7 cellular contexts compared by ENCODE assay signal in the genomic region with DNA sequence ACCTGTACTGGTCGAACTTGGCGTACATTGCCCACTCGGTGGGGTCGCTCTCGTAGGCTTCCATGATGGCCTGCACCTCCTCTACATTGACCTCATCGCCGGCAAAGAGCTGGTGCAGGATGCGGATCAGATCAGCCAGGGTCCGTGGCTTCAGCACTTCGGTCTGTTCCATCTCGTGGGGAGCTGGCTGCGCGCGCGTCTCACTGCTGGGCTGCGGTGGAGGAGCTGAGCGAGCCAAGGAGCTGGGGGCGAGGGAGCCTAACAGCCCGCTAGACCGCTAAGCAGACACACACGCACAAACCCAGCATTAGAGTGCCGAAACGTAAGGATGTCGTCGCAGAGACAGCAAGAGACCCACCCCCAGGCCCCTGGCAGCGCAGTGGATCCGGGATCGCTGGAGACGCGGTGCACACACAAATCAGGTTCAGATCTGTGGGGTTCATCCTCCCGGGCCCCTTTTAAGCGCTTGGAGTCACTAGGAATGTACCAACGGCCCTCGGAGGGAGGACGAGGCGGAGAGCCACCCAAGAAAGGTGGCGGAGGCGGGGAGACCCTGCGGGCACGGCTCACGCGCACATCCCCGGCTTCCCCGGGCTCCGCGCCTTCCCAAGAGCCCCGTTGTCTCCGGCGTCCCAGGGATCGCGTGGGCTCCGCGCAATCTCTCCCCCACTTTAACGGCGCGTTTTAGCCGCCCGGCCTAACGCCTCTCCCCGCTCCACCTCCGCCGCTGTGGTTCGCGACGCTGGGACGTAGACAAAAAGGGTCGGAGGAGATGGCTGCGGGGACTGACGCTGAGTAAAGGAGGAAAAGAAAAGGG. TPM values are rescaled to one million over a fixed set of nuclear protein-coding genes. Genes with fewer than 3 reads are reported as not detected.
DNase-seq lines count a peak whose midpoint lies in the region; TF ChIP-seq lines count a peak whose summit lies in the region.

Gene CDO1, minus strand, starts transcription at position 434 of the 817 bp plus-strand sequence. Its CDS starts 262 bp downstream, at position 172.

- no peaks in the 10 kb centered on the region for H3K9me2 ChIP-seq in GM23248 (ENCODE audit: insufficient read depth)

- H3K79me2 ChIP-seq in GM23248 (ENCODE audit: insufficient read depth) = no peaks in the 10 kb centered on the region

- no peak for TF ChIP-seq CTCF in retinal pigment epithelial cell (conservative IDR thresholded peaks at IDR 0.05; ENCODE audit: low read depth, low read length)

- H3K36me3 ChIP-seq in GM23248 (ENCODE audit: low read depth) = no peaks in the 10 kb centered on the region
- peaks cover 12% of the 10 kb centered on the region for H3K36me3 ChIP-seq in iPS-20b (ENCODE audit: insufficient read depth, low read depth, low read length)

- H3K4me2 ChIP-seq in GM23248 (ENCODE audit: unreplicated experiment) = peak within 1 kb of the TSS; percentile 90

- H4K20me1 ChIP-seq in GM23248 (ENCODE audit: insufficient read depth) = no peaks in the 10 kb centered on the region

- H3K9me3 ChIP-seq in GM23248 (ENCODE audit: low read depth) (no peaks in the 10 kb centered on the region), iPS-20b (ENCODE audit: insufficient read depth, low read depth, low read length) (no peaks in the 10 kb centered on the region)

- H3K4me1 ChIP-seq in GM23248 (ENCODE audit: insufficient read depth) (no peaks in the 10 kb centered on the region), iPS-20b (ENCODE audit: insufficient read depth, low read length) (peaks cover 9% of the 10 kb centered on the region; the same call in 1 of the 2 replicates)

- in situ Hi-C loops in GM23248 (cut with MboI) = no loop called here

- H3K27me3 ChIP-seq in GM23248 (replicated peaks; ENCODE audit: insufficient read depth) (peaks cover 16% of the 10 kb centered on the region), iPS-20b (ENCODE audit: insufficient read depth, low read length) (peaks cover 27% of the 10 kb centered on the region)

- peak; percentile 76 for DNase-seq in GM23248
- DNase-seq in SK-N-DZ (ENCODE audit: low spot score) = peak; percentile 87
- DNase-seq in central memory CD4-positive, alpha-beta T cell = peak; percentile 1
- peak; percentile 44 for DNase-seq in retinal pigment epithelial cell (ENCODE audit: low read depth)
- DNase-seq in AML-193 (lab: John Stamatoyannopoulos, UW) = no peak
- no peak for DNase-seq in DMS53 treated with DMSO at 0.1 percent for 48 hours (lab: John Stamatoyannopoulos, UW; ENCODE audit: unreplicated experiment)

- H3K9ac ChIP-seq in GM23248 (peak within 1 kb of the TSS; percentile 73), iPS-20b (ENCODE audit: low read depth, low read length) (peak within 1 kb of the TSS; percentile 90)

- H2AFZ ChIP-seq in GM23248 = peak within 1 kb of the TSS; percentile 93

- no peaks in the 10 kb centered on the region for H3F3A ChIP-seq in GM23248 (ENCODE audit: insufficient read depth)

- H3K4me3 ChIP-seq in GM23248 = peak within 1 kb of the TSS; percentile 76
- peak within 1 kb of the TSS; percentile 93 for H3K4me3 ChIP-seq in iPS-20b (ENCODE audit: low read length)
- H3K4me3 ChIP-seq in retinal pigment epithelial cell (ENCODE audit: low read length) = peak within 1 kb of the TSS; percentile 86

- WGBS in GM23248 (ENCODE audit: low coverage in 1 of 2, low lambda C conversion rate in 2 of 2, missing lambda C conversion rate in 2 of 2), 2 experiments = 1 to 2% methylated on average over 66 of the region's 69 CpGs

- H3K27ac ChIP-seq in GM23248 = no peak within 1 kb of the TSS
- peak within 1 kb of the TSS; percentile 67 for H3K27ac ChIP-seq in iPS-20b (ENCODE audit: low read length)

RNA-seq across cellular contexts. Expression of gene CDO1, which starts in this region (rescaled TPM):
- total RNA-seq in GM23248 (2014; rRNA removed; shearing (Covaris generic)) = 0.89 and 4.3 TPM in 2 replicates
- 2.1 and 2.2 TPM in 2 replicates for polyA plus RNA-seq in GM23248 (2016; fragmentation: Nextera tagmentation; extraction: Ambion mirVana)
- 16.0 and 22.5 TPM in 2 replicates for polyA plus RNA-seq in SK-N-DZ (2014; cell fraction: cytosol; rRNA removed)
- polyA plus RNA-seq in SK-N-DZ (2014; cell fraction: nucleus; rRNA removed) = 15.3 and 22.6 TPM in 2 replicates

Comparison
In these comparisons a context has a peak if more than half of its experiments do, and no peak if none do; other contexts are left out.
1. DNase-seq: peak in GM23248 (single experiment), SK-N-DZ (single experiment), central memory CD4-positive, alpha-beta T cell (single experiment) and retinal pigment epithelial cell (single experiment); none in AML-193 (0 of 2) and DMS53 treated with DMSO at 0.1 percent for 48 hours (single experiment).
2. Peak in every context shown above with its lines, with median percentiles within 50 percentile points of each other: H3K4me3 ChIP-seq.